In the genomic region with DNA sequence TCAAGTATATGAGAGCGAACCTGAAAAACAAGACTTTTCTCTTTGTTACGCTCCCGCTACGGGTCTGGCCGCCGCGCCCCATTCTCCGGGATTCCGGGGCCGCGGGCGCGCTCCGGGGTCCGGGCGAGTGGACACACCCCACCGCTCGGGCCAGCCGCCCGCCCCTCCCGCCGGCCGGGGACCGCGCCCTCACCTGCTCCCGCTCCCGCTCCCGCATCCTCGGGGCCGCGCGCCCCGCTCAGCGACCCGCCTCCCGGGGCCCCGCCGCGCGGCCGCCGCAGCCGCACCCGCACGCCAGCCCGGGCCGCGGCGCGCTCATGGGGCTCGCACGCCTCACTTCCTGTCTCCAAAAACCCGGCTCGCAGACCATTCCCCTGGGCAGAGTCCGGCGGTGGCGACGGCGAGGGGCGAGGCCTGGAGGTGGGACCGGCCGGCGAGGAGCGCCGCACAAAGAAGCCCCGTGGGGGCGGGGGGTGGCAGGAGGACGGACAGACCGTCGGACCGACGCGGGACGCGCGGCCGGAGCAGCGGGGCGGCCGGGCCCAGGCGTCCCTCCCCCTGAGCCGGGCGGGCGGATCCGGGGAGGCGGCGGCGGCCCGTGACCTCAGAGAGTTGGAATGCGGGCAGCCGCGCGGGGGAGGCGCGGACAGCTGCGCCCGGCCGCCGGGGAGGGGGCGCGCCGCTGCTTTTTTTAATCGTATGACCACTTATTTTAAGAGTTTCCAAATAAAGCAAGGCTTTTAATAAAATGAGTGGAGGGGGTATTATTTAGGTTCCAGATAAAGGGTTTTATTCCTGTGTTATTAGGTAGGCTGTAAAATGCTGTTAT, we compare ENCODE assay signal across 8 cellular contexts. TPM values are rescaled to one million over a fixed set of nuclear protein-coding genes. Genes with fewer than 3 reads are reported as not detected.
DNase-seq lines count a peak whose midpoint lies in the region; ATAC-seq and TF ChIP-seq lines count a peak whose summit lies in the region.

A gene (minus strand): TSS at position 550 of the 829 bp plus-strand sequence. CDS start 4,590 bp downstream, outside the sequence.

- H3K27me3 ChIP-seq in HL-60 (ENCODE audit: insufficient read depth, poor library complexity, severe bottlenecking) = peaks cover 30% of the 10 kb centered on the region
- H3K27me3 ChIP-seq in esophagus squamous epithelium = peaks cover 0 to 3% (median 0%) of the 10 kb centered on the region in 4 donors
- H3K27me3 ChIP-seq in tibial nerve = no peaks in the 10 kb centered on the region

- DNase-seq in stimulated activated CD4-positive, alpha-beta T cell treated with anti-CD3 and anti-CD28 coated beads, Interleukin-12 subunit alpha, Interleukin-12 subunit beta, amount 100 ng/mL, for 4 hours = peak; percentile 15
- no peak for DNase-seq in stimulated activated CD4-positive, alpha-beta T cell treated with anti-CD3 and anti-CD28 coated beads, Interleukin-1b, Interleukin-23, amount 100 ng/mL, for 48 hours
- DNase-seq in HL-60 (ENCODE audit: low read depth in 1 of 2, low spot score in 1 of 2) = no peak
- no peak for DNase-seq in activated CD4-positive, alpha-beta memory T cell treated with anti-CD3 and anti-CD28 coated beads for 36 hours
- DNase-seq in esophagus squamous epithelium (lab: John Stamatoyannopoulos, UW) = no peak
- DNase-seq in midbrain (lab: John Stamatoyannopoulos, UW) = peak; percentile 59
- DNase-seq in tibial nerve (ENCODE audit: low spot score in 2 of 2) = peak; percentile 57

- no peaks in the 10 kb centered on the region for H3K36me3 Mint-ChIP-seq in activated CD4-positive, alpha-beta memory T cell treated with anti-CD3 and anti-CD28 coated beads for 36 hours

- H3K4me1 Mint-ChIP-seq in activated CD4-positive, alpha-beta memory T cell treated with anti-CD3 and anti-CD28 coated beads for 36 hours (ENCODE audit: low read depth) = peaks cover 31% of the 10 kb centered on the region

- no peaks in the 10 kb centered on the region for H3K9me3 ChIP-seq in esophagus squamous epithelium
- H3K9me3 ChIP-seq in tibial nerve = no peaks in the 10 kb centered on the region

- WGBS in esophagus squamous epithelium, 2 donors = 0 to 1% methylated on average over 20 to 23 of the region's 103 CpGs
- WGBS in tibial nerve, 2 donors = 1% methylated on average over 75 to 79 of the region's 103 CpGs

- TF ChIP-seq EP300 in tibial nerve (IDR thresholded peaks at IDR 0.05) = peak in 1 of 2 donors; percentile 60

- no peaks in the 10 kb centered on the region for H3K9me3 Mint-ChIP-seq in activated CD4-positive, alpha-beta memory T cell treated with anti-CD3 and anti-CD28 coated beads for 36 hours

- H3K4me1 ChIP-seq in esophagus squamous epithelium (peaks cover 7 to 56% (median 9%) of the 10 kb centered on the region in 3 donors), tibial nerve (peaks cover 0 to 44% (median 25%) of the 10 kb centered on the region in 4 donors)

- no peak within 1 kb of the TSS for H3K27ac Mint-ChIP-seq in activated CD4-positive, alpha-beta memory T cell treated with anti-CD3 and anti-CD28 coated beads for 36 hours

- peaks cover 0 to 8% (median 0%) of the 10 kb centered on the region in 3 donors for H3K36me3 ChIP-seq in esophagus squamous epithelium
- H3K36me3 ChIP-seq in tibial nerve = peaks cover 0 to 10% (median 0%) of the 10 kb centered on the region in 3 donors

- CTCF ChIA-PET in activated CD4-positive, alpha-beta memory T cell treated with anti-CD3 and anti-CD28 coated beads for 36 hours (lab: Charles Lee) = no interaction called here

- H3K4me3 Mint-ChIP-seq in activated CD4-positive, alpha-beta memory T cell treated with anti-CD3 and anti-CD28 coated beads for 36 hours = peak within 1 kb of the TSS; percentile 65

- intact Hi-C loops in activated CD4-positive, alpha-beta memory T cell treated with anti-CD3 and anti-CD28 coated beads for 36 hours (cut with micrococcal nuclease) = loop anchor here (5.0 to 10.0 kb wide), 3 partner anchors 170 to 1400 kb away; a partner anchor contains a TSS
- intact Hi-C loops in esophagus squamous epithelium (cut with DNase I) = loop anchor here (10.0 kb wide), 1 partner anchor 60 kb away; no protein-coding TSS in a partner anchor

- peak within 1 kb of the TSS; percentile 63 for H3K4me3 ChIP-seq in HL-60 (replicated peaks; ENCODE audit: insufficient read depth, low read length)
- H3K4me3 ChIP-seq in esophagus squamous epithelium = peak within 1 kb of the TSS; percentile 60 to 89 (median 74)
- H3K4me3 ChIP-seq in tibial nerve = peak within 1 kb of the TSS; percentile 59 to 86 (median 68)

- POLR2A ChIA-PET in activated CD4-positive, alpha-beta memory T cell treated with anti-CD3 and anti-CD28 coated beads for 36 hours (lab: Charles Lee) = no interaction called here

- TF ChIP-seq CTCF in HL-60 (IDR thresholded peaks at IDR 0.05; ENCODE audit: insufficient read depth, low read length) (no peak), esophagus squamous epithelium (IDR thresholded peaks at IDR 0.05) (peak in 1 of 6 experiments; percentile 5), tibial nerve (IDR thresholded peaks at IDR 0.05) (peak in 1 of 5 experiments; percentile 17)

- ATAC-seq in GM18520 (IDR thresholded peaks at IDR 0.05; ENCODE audit: unreplicated experiment) = no peak

- H3K27ac ChIP-seq in HL-60 (replicated peaks) (no peak within 1 kb of the TSS), esophagus squamous epithelium (peak within 1 kb of the TSS; percentile 84 to 94 (median 92)), tibial nerve (peak within 1 kb of the TSS; percentile 86 to 96 (median 92))

- H3K27me3 Mint-ChIP-seq in activated CD4-positive, alpha-beta memory T cell treated with anti-CD3 and anti-CD28 coated beads for 36 hours = peaks cover 43% of the 10 kb centered on the region

- peak in 2 of 4 donors; percentile 15 to 45 for TF ChIP-seq POLR2A in esophagus squamous epithelium (IDR thresholded peaks at IDR 0.05)
- peak; percentile 63 to 81 for TF ChIP-seq POLR2A in tibial nerve (IDR thresholded peaks at IDR 0.05)

RNA-seq across cellular contexts. Expression of the gene that starts here (rescaled TPM):
- under 1 TPM in 1 of 2 experiments, not detected in 1; 0.17 TPM for total RNA-seq in activated CD4-positive, alpha-beta memory T cell treated with anti-CD3 and anti-CD28 coated beads for 36 hours
- total RNA-seq in esophagus squamous epithelium (10 to 100 TPM in 1 of 4 donors, 1 to 10 TPM in 3; 4.7 to 14.5 (median 6.1) TPM), tibial nerve (10 to 100 TPM; 25.6 to 35.5 (median 32.2) TPM)

Comparison
In these comparisons a context has a peak if more than half of its experiments do, and no peak if none do; other contexts are left out.
1. RNA of the gene that starts here (total RNA-seq): 25.6 to 35.5 TPM in tibial nerve and 4.7 to 14.5 TPM in esophagus squamous epithelium; 0.17 TPM in activated CD4-positive, alpha-beta memory T cell treated with anti-CD3 and anti-CD28 coated beads for 36 hours; every median in the first group is over 4 times any median in the second.
2. DNase-seq: peak in stimulated activated CD4-positive, alpha-beta T cell treated with anti-CD3 and anti-CD28 coated beads, Interleukin-12 subunit alpha, Interleukin-12 subunit beta, amount 100 ng/mL, for 4 hours (single experiment), midbrain (single experiment) and tibial nerve (2 of 2); none in stimulated activated CD4-positive, alpha-beta T cell treated with anti-CD3 and anti-CD28 coated beads, Interleukin-1b, Interleukin-23, amount 100 ng/mL, for 48 hours (single experiment), HL-60 (0 of 2), activated CD4-positive, alpha-beta memory T cell treated with anti-CD3 and anti-CD28 coated beads for 36 hours (single experiment) and esophagus squamous epithelium (single experiment).
3. Peak in every context shown above with its lines, with median percentiles within 50 percentile points of each other: H3K4me3 ChIP-seq.